ENCODE assay signal across 24 cellular contexts in the genomic region with DNA sequence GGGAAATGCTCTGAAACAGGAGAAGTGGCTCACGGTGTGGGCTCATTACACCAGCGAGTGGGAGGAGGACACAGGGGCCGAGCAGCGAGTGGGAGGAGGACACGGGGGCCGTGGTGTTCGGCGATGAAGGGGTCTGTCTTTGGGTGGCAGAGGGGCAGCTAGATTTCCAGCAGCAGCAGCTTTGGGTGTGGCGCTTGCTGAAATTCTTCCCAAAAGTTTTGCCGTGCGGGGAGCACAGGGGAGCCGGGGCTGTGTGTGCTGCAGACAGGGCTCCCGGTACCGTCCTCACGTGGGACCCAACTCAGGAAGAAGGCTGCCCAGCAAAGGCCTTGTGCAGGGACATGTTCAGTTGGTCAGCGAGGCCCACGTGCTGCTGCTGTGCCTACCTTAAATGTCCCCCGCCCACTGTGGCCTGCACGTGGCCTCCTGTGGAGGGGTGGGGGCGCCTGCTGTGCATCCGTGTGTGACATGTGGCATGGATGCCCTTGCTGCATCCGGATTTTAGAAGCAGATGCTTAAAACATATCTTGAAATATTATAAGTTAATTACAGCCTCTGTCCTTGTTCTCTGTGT.
"Had no signal": no experiment of that assay in that cellular context is flagged by ENCODE, and none has a peak within 500 bp of the region (broad histone marks: within the 10 kb centered on the region; RNA-seq: fewer than 3 reads in every experiment).

No MANE protein-coding gene starts in this region.

- ATAC-seq: activated CD4-positive, alpha-beta T cell treated with anti-CD3 and anti-CD28 coated beads for 36 hours; foreskin keratinocyte; stimulated activated naive CD8-positive, alpha-beta T cell treated with anti-CD3 and anti-CD28 coated beads, Interleukin-15, Interleukin-2, amounts not matched to agents 100 U/mL and 50 U/mL, for 24 hours; T-cell had no signal

- H2AFZ ChIP-seq: hepatocyte had no signal

- H3K4me3 ChIP-seq: hepatocyte, left ventricle myocardium inferior, SJCRH30, upper lobe of left lung had no signal

- H3K4me3 Mint-ChIP-seq: activated B cell treated with CpG ODN at 0.5 μM for 24 hours; activated CD4-positive, alpha-beta T cell treated with anti-CD3 and anti-CD28 coated beads for 36 hours; activated naive CD8-positive, alpha-beta T cell treated with anti-CD3 and anti-CD28 coated beads, Interleukin-2, amount 10 ng/mL, durations not matched to agents 7 days and 5 days; activated T-helper 1 cell treated with anti-CD3 and anti-CD28 coated beads, Interleukin-12 subunit alpha, Interleukin-12 subunit beta, Interleukin-2, Interleukin-4 antibody, amounts not matched to agents 30 ng/mL and 10 ng/mL and 1 ng/mL, durations not matched to agents 14 hours and 24 hours and 36 hours; nephron; T-cell had no signal

- DNase-seq: activated B cell treated with CpG ODN at 0.5 μM for 24 hours; activated CD4-positive, alpha-beta T cell treated with anti-CD3 and anti-CD28 coated beads for 36 hours; activated CD4-positive, alpha-beta T cell treated with anti-CD3 and anti-CD28 coated beads, Interleukin-2, amount 50 U/mL, for 48 hours; activated naive CD4-positive, alpha-beta T cell; activated naive CD8-positive, alpha-beta T cell treated with anti-CD3 and anti-CD28 coated beads, Interleukin-2, amount 10 ng/mL, durations not matched to agents 7 days and 5 days; amniotic stem cell; cortex of kidney; foreskin keratinocyte; glutamatergic neuron; kidney glomerular epithelial cell; left ventricle myocardium inferior; mammary epithelial cell; occipital lobe; retina; SJCRH30; stimulated activated CD4-positive, alpha-beta T cell treated with anti-CD3 and anti-CD28 coated beads, Interleukin-2, amount 100 ng/mL, for 48 hours; stimulated activated CD8-positive, alpha-beta memory T cell treated with anti-CD3 and anti-CD28 coated beads, Interleukin-4, amount 100 ng/mL, for 48 hours; stimulated activated naive CD8-positive, alpha-beta T cell treated with anti-CD3 and anti-CD28 coated beads, Interleukin-15, Interleukin-2, amounts not matched to agents 100 U/mL and 50 U/mL, for 24 hours; T-cell; T-helper 9 cell; upper lobe of left lung had no signal

- H3K4me2 ChIP-seq: hepatocyte had no signal

- H3K4me1 ChIP-seq: upper lobe of left lung had no signal

- H3K9me3 ChIP-seq: SJCRH30, upper lobe of left lung had no signal

- H3K27ac ChIP-seq: foreskin keratinocyte, hepatocyte, left ventricle myocardium inferior, SJCRH30, upper lobe of left lung had no signal

- H3K27ac Mint-ChIP-seq: activated CD4-positive, alpha-beta T cell treated with anti-CD3 and anti-CD28 coated beads for 36 hours; activated naive CD8-positive, alpha-beta T cell treated with anti-CD3 and anti-CD28 coated beads, Interleukin-2, amount 10 ng/mL, durations not matched to agents 7 days and 5 days; activated T-helper 1 cell treated with anti-CD3 and anti-CD28 coated beads, Interleukin-12 subunit alpha, Interleukin-12 subunit beta, Interleukin-2, Interleukin-4 antibody, amounts not matched to agents 30 ng/mL and 10 ng/mL and 1 ng/mL, durations not matched to agents 14 hours and 24 hours and 36 hours had no signal

- H3K27me3 Mint-ChIP-seq: activated B cell treated with CpG ODN at 0.5 μM for 24 hours; activated CD4-positive, alpha-beta T cell treated with anti-CD3 and anti-CD28 coated beads for 36 hours; activated naive CD8-positive, alpha-beta T cell treated with anti-CD3 and anti-CD28 coated beads, Interleukin-2, amount 10 ng/mL, durations not matched to agents 7 days and 5 days; T-cell had no signal

- H3K27me3 ChIP-seq: foreskin keratinocyte, hepatocyte, SJCRH30, upper lobe of left lung had no signal
